In the genomic region with DNA sequence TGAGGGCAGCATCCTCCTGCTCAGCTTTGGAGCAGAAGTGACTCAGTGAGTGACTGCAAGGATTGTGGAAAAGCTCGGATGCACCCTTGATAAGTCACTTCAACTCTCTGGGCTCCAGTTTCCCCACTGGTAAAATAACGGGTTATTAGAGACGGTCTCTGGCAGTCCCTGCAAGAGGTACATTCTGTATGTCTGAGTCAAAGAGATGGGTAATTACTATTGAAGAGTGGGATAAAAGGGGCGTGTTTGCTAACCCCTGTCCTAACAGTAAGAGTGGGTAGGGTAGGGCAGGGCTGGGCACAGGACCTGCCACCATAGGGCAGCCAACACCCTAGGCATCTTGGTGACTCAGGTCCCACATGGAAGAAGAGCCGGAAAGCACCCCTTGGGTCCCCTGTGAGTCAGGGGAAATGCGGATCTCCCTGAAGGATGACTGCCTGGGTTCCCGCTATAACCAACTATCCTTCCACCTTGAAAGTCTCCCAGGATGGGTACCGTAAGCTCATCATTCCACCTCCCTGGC, we compare ENCODE assay signal across 8 cellular contexts. TPM values are rescaled to one million over a fixed set of nuclear protein-coding genes. Genes with fewer than 3 reads are reported as not detected.
DNase-seq lines count a peak whose midpoint lies in the region; ATAC-seq and TF ChIP-seq lines count a peak whose summit lies in the region.

No MANE protein-coding gene starts in this region.

- TF ChIP-seq POLR2A in gastroesophageal sphincter (IDR thresholded peaks at IDR 0.05): no peak

- H3K9me3 ChIP-seq in WERI-Rb-1 (ENCODE audit: severe bottlenecking): no peaks in the 10 kb centered on the region
- H3K9me3 ChIP-seq in gastroesophageal sphincter: no peaks in the 10 kb centered on the region
- H3K9me3 ChIP-seq in smooth muscle cell (replicated peaks; ENCODE audit: low read depth): no peaks in the 10 kb centered on the region
- H3K9me3 ChIP-seq in OCI-LY7 (ENCODE audit: low read length): no peaks in the 10 kb centered on the region
- no peaks in the 10 kb centered on the region for H3K9me3 ChIP-seq in MM.1S (replicated peaks; ENCODE audit: insufficient read depth, low read length)

- H2AFZ ChIP-seq in smooth muscle cell (ENCODE audit: low read depth) (no peak overlapping the region), OCI-LY7 (ENCODE audit: low read length) (no peak overlapping the region), MM.1S (ENCODE audit: low read length) (no peak overlapping the region)

- BruUV-seq in OCI-LY7 (replicated peaks; lab: Mats Ljungman, UMichigan): no TSS peak

- CTCF ChIA-PET in OCI-LY7 (lab: Charles Lee; ENCODE audit: unreplicated experiment): no interaction called here

- peak; percentile 95 for DNase-seq in HCEC 1CT
- no peak for DNase-seq in WERI-Rb-1
- DNase-seq in smooth muscle cell (lab: John Stamatoyannopoulos, UW; ENCODE audit: unreplicated experiment): no peak
- no peak for DNase-seq in OCI-LY7 (ENCODE audit: low spot score)
- no peak for DNase-seq in MM.1S
- no peak for DNase-seq in stimulated activated CD4-positive, alpha-beta T cell treated with anti-CD3 and anti-CD28 coated beads, Interleukin-4, amount 100 ng/mL, for 24 hours
- DNase-seq in putamen (ENCODE audit: low spot score): no peak

- POLR2A ChIA-PET in OCI-LY7 (lab: Charles Lee): interaction anchor here (0.6 kb wide), 1 partner anchor 435 kb away, joined by 3 read pairs; no protein-coding TSS in a partner anchor

- WGBS in gastroesophageal sphincter (ENCODE audit: low coverage in 1 of 2), 2 donors: 55 to 59% methylated on average over 4 to 8 of the region's 8 CpGs
- WGBS in smooth muscle cell (ENCODE audit: low lambda C conversion rate): 34% methylated on average over 8 of the region's 8 CpGs

- H4K20me1 ChIP-seq in smooth muscle cell (ENCODE audit: low read depth): peaks cover 14% of the 10 kb centered on the region
- no peaks in the 10 kb centered on the region for H4K20me1 ChIP-seq in OCI-LY7 (ENCODE audit: insufficient read depth, low read length)
- no peaks in the 10 kb centered on the region for H4K20me1 ChIP-seq in MM.1S (ENCODE audit: insufficient read depth, low read length)

- H3K4me3 ChIP-seq in WERI-Rb-1 (ENCODE audit: low read depth, low read length) (no peak overlapping the region), gastroesophageal sphincter (peak overlapping the region in 1 of 2 donors; percentile 35), smooth muscle cell (peak overlapping the region; percentile 28), OCI-LY7 (ENCODE audit: low read depth, low read length, poor library complexity, severe bottlenecking) (no peak overlapping the region), MM.1S (ENCODE audit: low read length) (no peak overlapping the region)

- H3K27ac ChIP-seq in WERI-Rb-1 (peak overlapping the region; percentile 94), gastroesophageal sphincter (peak overlapping the region; percentile 93 to 98 (median 95)), smooth muscle cell (ENCODE audit: low read depth) (peak overlapping the region; percentile 98), OCI-LY7 (ENCODE audit: low read depth, low read length, poor library complexity, severe bottlenecking) (no peak overlapping the region), MM.1S (ENCODE audit: low read length) (no peak overlapping the region)

- H3F3A ChIP-seq in smooth muscle cell (ENCODE audit: low read depth) (peaks cover 37% of the 10 kb centered on the region), MM.1S (ENCODE audit: insufficient read depth, low read length) (peaks cover 55% of the 10 kb centered on the region)

- peaks cover 29% of the 10 kb centered on the region for H3K36me3 ChIP-seq in WERI-Rb-1
- peaks cover 0 to 9% of the 10 kb centered on the region in 2 donors for H3K36me3 ChIP-seq in gastroesophageal sphincter
- H3K36me3 ChIP-seq in smooth muscle cell (ENCODE audit: low read depth): no peaks in the 10 kb centered on the region
- peaks cover 55% of the 10 kb centered on the region for H3K36me3 ChIP-seq in OCI-LY7 (ENCODE audit: insufficient read depth, low read length)
- H3K36me3 ChIP-seq in MM.1S (replicated peaks; ENCODE audit: insufficient read depth, low read length): no peaks in the 10 kb centered on the region

- H3K9ac ChIP-seq in smooth muscle cell (ENCODE audit: low read depth) (peak overlapping the region; percentile 86), MM.1S (ENCODE audit: low read length) (no peak overlapping the region)

- H3K9me2 ChIP-seq in OCI-LY7 (ENCODE audit: insufficient read depth, low read length): no peaks in the 10 kb centered on the region
- no peaks in the 10 kb centered on the region for H3K9me2 ChIP-seq in MM.1S (replicated peaks; ENCODE audit: insufficient read depth, low read length)

- H3K4me2 ChIP-seq in smooth muscle cell (peak overlapping the region; percentile 81), OCI-LY7 (ENCODE audit: low read length) (no peak overlapping the region), MM.1S (ENCODE audit: low read depth, low read length) (no peak overlapping the region)

- ATAC-seq in gastroesophageal sphincter: no peak

- H3K79me2 ChIP-seq in smooth muscle cell (ENCODE audit: low read depth): no peaks in the 10 kb centered on the region
- H3K79me2 ChIP-seq in OCI-LY7 (ENCODE audit: insufficient read depth, low read depth, low read length): no peaks in the 10 kb centered on the region
- peaks cover 4% of the 10 kb centered on the region for H3K79me2 ChIP-seq in MM.1S (ENCODE audit: low read length)

- intact Hi-C loops in OCI-LY7 (cut with micrococcal nuclease; ENCODE audit: unreplicated experiment): no loop called here

- no peak for TF ChIP-seq EP300 in gastroesophageal sphincter (IDR thresholded peaks at IDR 0.05)

- H3K4me1 ChIP-seq in gastroesophageal sphincter: peaks cover 15 to 97% (median 66%) of the 10 kb centered on the region in 3 donors
- peaks cover 48% of the 10 kb centered on the region for H3K4me1 ChIP-seq in smooth muscle cell (ENCODE audit: low read depth)
- peaks cover 42% of the 10 kb centered on the region for H3K4me1 ChIP-seq in OCI-LY7 (ENCODE audit: insufficient read depth, low read length, poor library complexity, severe bottlenecking)
- H3K4me1 ChIP-seq in MM.1S (ENCODE audit: low read length): peaks cover 66% of the 10 kb centered on the region

- H3K27me3 ChIP-seq in WERI-Rb-1 (ENCODE audit: insufficient read depth, low read depth, severe bottlenecking): no peaks in the 10 kb centered on the region
- H3K27me3 ChIP-seq in gastroesophageal sphincter: no peaks in the 10 kb centered on the region
- no peaks in the 10 kb centered on the region for H3K27me3 ChIP-seq in smooth muscle cell (ENCODE audit: low read depth)
- no peaks in the 10 kb centered on the region for H3K27me3 ChIP-seq in MM.1S (replicated peaks; ENCODE audit: insufficient read depth, low read length)

- TF ChIP-seq CTCF in WERI-Rb-1 (IDR thresholded peaks at IDR 0.05; ENCODE audit: low read depth, low read length) (no peak), gastroesophageal sphincter (IDR thresholded peaks at IDR 0.05) (no peak), smooth muscle cell (IDR thresholded peaks at IDR 0.05; ENCODE audit: borderline replicate concordance, insufficient read depth, poor library complexity, severe bottlenecking) (no peak), OCI-LY7 (conservative IDR thresholded peaks at IDR 0.05; ENCODE audit: low read length) (no peak), MM.1S (IDR thresholded peaks at IDR 0.05; ENCODE audit: low read length) (no peak)

RNA-seq across cellular contexts. Expression of gene AHNAK, which starts 7.3 kb away (rescaled TPM):
- total RNA-seq in gastroesophageal sphincter: 1,000 to 10,000 TPM; 1,348 to 2,181 (median 1,745) TPM
- total RNA-seq in smooth muscle cell: 229 and 240 TPM in 2 replicates
- polyA plus RNA-seq in smooth muscle cell: 27.2 and 58.8 TPM in 2 replicates
- 0.08 and 0.28 TPM in 2 replicates for total RNA-seq in OCI-LY7 (2014; rRNA removed; shearing (Covaris generic))
- total RNA-seq in OCI-LY7 (2022): 0.21 and 0.30 TPM in 2 replicates

RNA-seq across cellular contexts. Expression of gene EEF1G, which starts 19.8 kb away (rescaled TPM):
- total RNA-seq in gastroesophageal sphincter: 1,000 to 10,000 TPM; 1,070 to 1,712 (median 1,374) TPM
- total RNA-seq in smooth muscle cell: 773 and 864 TPM in 2 replicates
- polyA plus RNA-seq in smooth muscle cell: 433 and 463 TPM in 2 replicates
- total RNA-seq in OCI-LY7 (2014; rRNA removed; shearing (Covaris generic)): 2,328 and 2,651 TPM in 2 replicates
- total RNA-seq in OCI-LY7 (2022): 1,778 and 1,903 TPM in 2 replicates

RNA-seq across cellular contexts. Expression of gene TUT1, which starts 37.4 kb away (rescaled TPM):
- total RNA-seq in gastroesophageal sphincter: 1 to 10 TPM; 3.8 to 9.6 (median 7.6) TPM
- 3.0 and 5.5 TPM in 2 replicates for total RNA-seq in smooth muscle cell
- polyA plus RNA-seq in smooth muscle cell: 15.9 and 18.6 TPM in 2 replicates
- total RNA-seq in OCI-LY7 (2014; rRNA removed; shearing (Covaris generic)): 15.6 and 22.5 TPM in 2 replicates
- 38.2 and 40.4 TPM in 2 replicates for total RNA-seq in OCI-LY7 (2022)

RNA-seq across cellular contexts. Expression of gene MTA2, which starts 47.8 kb away (rescaled TPM):
- total RNA-seq in gastroesophageal sphincter: 10 to 100 TPM; 67.9 to 88.7 (median 85.6) TPM
- 57.0 and 65.9 TPM in 2 replicates for total RNA-seq in smooth muscle cell
- 20.5 and 22.7 TPM in 2 replicates for polyA plus RNA-seq in smooth muscle cell
- total RNA-seq in OCI-LY7 (2014; rRNA removed; shearing (Covaris generic)): 130 and 133 TPM in 2 replicates
- total RNA-seq in OCI-LY7 (2022): 162 and 174 TPM in 2 replicates

RNA-seq across cellular contexts. Expression of gene EML3, which starts 58.7 kb away (rescaled TPM):
- total RNA-seq in gastroesophageal sphincter: 10 to 100 TPM; 25.4 to 36.7 (median 31.9) TPM
- total RNA-seq in smooth muscle cell: 20.6 and 35.0 TPM in 2 replicates
- 36.8 and 47.2 TPM in 2 replicates for polyA plus RNA-seq in smooth muscle cell
- total RNA-seq in OCI-LY7 (2014; rRNA removed; shearing (Covaris generic)): 41.2 and 52.8 TPM in 2 replicates
- total RNA-seq in OCI-LY7 (2022): 81.6 and 92.6 TPM in 2 replicates

Comparison
In these comparisons a context has a peak if more than half of its experiments do, and no peak if none do; other contexts are left out.
1. H3K27ac ChIP-seq: peak in WERI-Rb-1 (single experiment), gastroesophageal sphincter (4 of 4) and smooth muscle cell (single experiment); none in OCI-LY7 (single experiment) and MM.1S (single experiment).
2. RNA of gene AHNAK, which starts 7.3 kb away (total RNA-seq): 1,348 to 2,181 TPM in gastroesophageal sphincter and 229 to 240 TPM in smooth muscle cell; 0.08 to 0.30 TPM in OCI-LY7; every median in the first group is over 100 times any median in the second.